In genomic region chr18:79507546-79508480, GRCh38 we compare ENCODE assay signal across 8 cellular contexts.
DNase-seq lines count a peak whose midpoint lies in the region; ATAC-seq, FAIRE-seq and TF ChIP-seq lines count a peak whose summit lies in the region.

No MANE protein-coding gene starts in this region.

- no TSS peak for BruUV-seq in PC-3 (replicated peaks; lab: Mats Ljungman, UMichigan)

- POLR2A ChIA-PET in PC-3 (lab: Charles Lee; ENCODE audit: unreplicated experiment) = no interaction called here

- H3K9me2 ChIP-seq in PC-3 (replicated peaks; ENCODE audit: low read length) = no peaks in the 10 kb centered on the region

- TF ChIP-seq POLR2A in GM12892 (IDR thresholded peaks at IDR 0.05; ENCODE audit: low read depth, low read length) = no peak
- TF ChIP-seq POLR2A in erythroblast (IDR thresholded peaks at IDR 0.05; ENCODE audit: low read length) = peak; percentile 82
- peak in 1 of 4 donors; percentile 10 for TF ChIP-seq POLR2A in upper lobe of left lung (IDR thresholded peaks at IDR 0.05)

- H3K9me3 ChIP-seq in PC-3 (ENCODE audit: low read length) = no peaks in the 10 kb centered on the region
- no peaks in the 10 kb centered on the region for H3K9me3 ChIP-seq in mucosa of descending colon
- H3K9me3 ChIP-seq in upper lobe of left lung = no peaks in the 10 kb centered on the region

- FAIRE-seq in GM12892 (lab: Jason Lieb, UNC) = peak; percentile 21

- TF ChIP-seq CTCF in PC-3 (conservative IDR thresholded peaks at IDR 0.05; ENCODE audit: low read depth, low read length) (no peak), mucosa of descending colon (IDR thresholded peaks at IDR 0.05) (no peak), upper lobe of left lung (IDR thresholded peaks at IDR 0.05) (no peak)

- H3K4me3 ChIP-seq in PC-3 (ENCODE audit: low read length) (peak overlapping the region; percentile 59), mucosa of descending colon (no peak overlapping the region), upper lobe of left lung (peak overlapping the region in 3 of 4 donors; percentile 27 to 47 (median 43))

- ATAC-seq in PC-3 = peak; percentile 73
- peak; percentile 49 for ATAC-seq in mucosa of descending colon
- ATAC-seq in upper lobe of left lung (ENCODE audit: low FRiP score in 2 of 2) = peak; percentile 61 to 87

- DNase-seq in GM12892 (ENCODE audit: insufficient read length) = no peak
- peak; percentile 26 for DNase-seq in PC-3
- peak; percentile 76 to 81 for DNase-seq in erythroblast (lab: John Stamatoyannopoulos, UW)
- peak; percentile 61 to 71 (median 63) for DNase-seq in mucosa of descending colon
- peak; percentile 71 to 93 for DNase-seq in upper lobe of left lung
- no peak for DNase-seq in NCI-H2171 treated with DMSO at 0.1 percent for 48 hours (lab: John Stamatoyannopoulos, UW)
- no peak for DNase-seq in T-helper 9 cell
- DNase-seq in OCI-M1 (lab: John Stamatoyannopoulos, UW) = no peak

- 15 to 20% methylated on average over 28 to 45 of the region's 46 CpGs for WGBS in upper lobe of left lung, 2 donors

- TF ChIP-seq EP300 in upper lobe of left lung (IDR thresholded peaks at IDR 0.05) = no peak

- H3F3A ChIP-seq in PC-3 (ENCODE audit: low read length, unreplicated experiment) = no peaks in the 10 kb centered on the region

- H3K9ac ChIP-seq in PC-3 (ENCODE audit: low read length) = no peak overlapping the region

- H3K4me2 ChIP-seq in PC-3 (ENCODE audit: low read length) = peak overlapping the region; percentile 83

- no peaks in the 10 kb centered on the region for H4K20me1 ChIP-seq in PC-3 (ENCODE audit: low read length)

- no peaks in the 10 kb centered on the region for H3K79me2 ChIP-seq in PC-3 (ENCODE audit: low read length)

- H3K27ac ChIP-seq in PC-3 (ENCODE audit: low read length) (no peak overlapping the region), upper lobe of left lung (peak overlapping the region; percentile 81 to 93 (median 86))

- intact Hi-C loops in PC-3 (cut with micrococcal nuclease) = loop anchor here (5.0 kb wide), 1 partner anchor 106 kb away; no protein-coding TSS in a partner anchor
- intact Hi-C loops in mucosa of descending colon (cut with DNase I, micrococcal nuclease) = no loop called here

- H3K4me1 ChIP-seq in PC-3 (ENCODE audit: insufficient read depth, low read length) = peaks cover 4% of the 10 kb centered on the region; the same call in 1 of the 2 replicates
- no peaks in the 10 kb centered on the region for H3K4me1 ChIP-seq in mucosa of descending colon (ENCODE audit: low read depth)
- H3K4me1 ChIP-seq in upper lobe of left lung = peaks cover 23 to 32% (median 27%) of the 10 kb centered on the region in 4 donors

- H2AFZ ChIP-seq in PC-3 (ENCODE audit: low read length) = peak overlapping the region; percentile 82

- no peaks in the 10 kb centered on the region for H3K27me3 ChIP-seq in PC-3 (ENCODE audit: low read length)
- H3K27me3 ChIP-seq in upper lobe of left lung = no peaks in the 10 kb centered on the region

- CTCF ChIA-PET in PC-3 (lab: Charles Lee) = interaction anchor here (0.5 kb wide), 1 partner anchor 131 kb away, joined by 8 read pairs; no protein-coding TSS in a partner anchor

- no peaks in the 10 kb centered on the region for H3K36me3 ChIP-seq in PC-3 (ENCODE audit: low read depth, low read length)
- H3K36me3 ChIP-seq in mucosa of descending colon (ENCODE audit: low read depth) = no peaks in the 10 kb centered on the region
- peaks cover 0 to 8% (median 2%) of the 10 kb centered on the region in 4 donors for H3K36me3 ChIP-seq in upper lobe of left lung

Comparison
In these comparisons a context has a peak if more than half of its experiments do, and no peak if none do; other contexts are left out.
1. DNase-seq: peak in PC-3 (single experiment), erythroblast (2 of 2), mucosa of descending colon (3 of 3) and upper lobe of left lung (2 of 2); none in GM12892 (single experiment), NCI-H2171 treated with DMSO at 0.1 percent for 48 hours (single experiment), T-helper 9 cell (single experiment) and OCI-M1 (single experiment).
2. Peak in every context shown above with its lines, with median percentiles within 50 percentile points of each other: ATAC-seq.